2 cellular contexts compared by ENCODE assay signal in genomic region chr1:95948023-95948422, GRCh38.
TF ChIP-seq lines count a peak whose summit lies in the region.

No MANE protein-coding gene starts in this region.

TF ChIP-seq in GM23338, 12 proteins besides CTCF, POLR2A, EP300 and RAD21 (continued from another document):
- TF ChIP-seq REST (IDR thresholded peaks at IDR 0.05; ENCODE audit: unreplicated experiment): no peak
- no peak for TF ChIP-seq EZH2phosphoT487 (IDR thresholded peaks at IDR 0.05; ENCODE audit: unreplicated experiment)
- TF ChIP-seq ETS1 (IDR thresholded peaks at IDR 0.05): no peak
- TF ChIP-seq POLR2AphosphoS5 (IDR thresholded peaks at IDR 0.05; ENCODE audit: low read depth): no peak
- no peak for TF ChIP-seq ZNF114 (CRISPR knock-in tag; IDR thresholded peaks at IDR 0.05)
- no peak for TF ChIP-seq CREB1 (CRISPR knock-in tag; IDR thresholded peaks at IDR 0.05; ENCODE audit: low read depth)
- TF ChIP-seq NANOG (IDR thresholded peaks at IDR 0.05; ENCODE audit: borderline replicate concordance): no peak
- no peak for TF ChIP-seq EZH2 (IDR thresholded peaks at IDR 0.05; ENCODE audit: low read depth, unreplicated experiment)
- no peak for TF ChIP-seq ZNF462 (CRISPR knock-in tag; IDR thresholded peaks at IDR 0.05)
- TF ChIP-seq JUNB (IDR thresholded peaks at IDR 0.05; ENCODE audit: unreplicated experiment): no peak

TF ChIP-seq in WTC11, 78 proteins besides CTCF, POLR2A, EP300 and RAD21 (continued from another document):
- TF ChIP-seq FOXP1 (CRISPR knock-in tag; IDR thresholded peaks at IDR 0.05; ENCODE audit: borderline replicate concordance): no peak
TF ChIP-seq in WTC11: peak in this region for 0.
